In the genomic region with DNA sequence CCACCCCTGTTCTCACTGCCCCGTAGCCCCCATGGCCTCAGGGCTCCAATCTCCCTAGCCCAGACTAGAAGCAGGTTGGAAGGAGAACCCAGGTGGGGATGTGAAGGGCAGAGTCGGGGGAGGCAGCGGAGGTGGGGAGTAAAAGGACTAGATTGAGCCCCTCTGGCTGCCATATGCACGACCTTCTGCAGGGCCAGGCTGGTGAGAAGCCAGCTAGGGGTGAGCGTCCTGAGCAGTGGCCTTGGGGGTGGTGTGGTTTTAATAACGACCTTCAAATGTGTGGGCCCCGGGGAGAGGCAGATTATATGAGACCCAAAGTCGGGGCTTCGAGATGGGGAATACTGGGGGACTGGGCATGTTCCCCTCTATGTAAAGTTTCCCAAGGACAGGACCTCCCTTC, we compare ENCODE assay signal across 12 cellular contexts.
DNase-seq lines count a peak whose midpoint lies in the region; ATAC-seq, FAIRE-seq and TF ChIP-seq lines count a peak whose summit lies in the region.
"Had no signal": no experiment of that assay in that cellular context is flagged by ENCODE, and none has a peak within 500 bp of the region (broad histone marks: within the 10 kb centered on the region; RNA-seq: fewer than 3 reads in every experiment).

No MANE protein-coding gene starts in this region.

- POLR2A ChIA-PET in activated CD8-positive, alpha-beta T cell treated with anti-CD3 and anti-CD28 coated beads, Interleukin-2, amount 10 ng/mL, durations not matched to agents 7 days and 5 days (lab: Charles Lee): no interaction called here

- peaks cover 65% of the 10 kb centered on the region for H3K27me3 Mint-ChIP-seq in GM23338 (ENCODE audit: insufficient read depth, low read depth, poor library complexity)
- peaks cover 22% of the 10 kb centered on the region for H3K27me3 Mint-ChIP-seq in activated CD8-positive, alpha-beta T cell treated with anti-CD3 and anti-CD28 coated beads, Interleukin-2, amount 10 ng/mL, durations not matched to agents 7 days and 5 days (ENCODE audit: low read depth)

- H3K27ac Mint-ChIP-seq in GM23338: no peak overlapping the region
- H3K27ac Mint-ChIP-seq in activated CD8-positive, alpha-beta T cell treated with anti-CD3 and anti-CD28 coated beads, Interleukin-2, amount 10 ng/mL, durations not matched to agents 7 days and 5 days: no peak overlapping the region

- dilution Hi-C loops in keratinocyte (cut with MboI; ENCODE audit: extremely low pct_ligation_motif_present, low sequenced_read_pairs): no loop called here

- H4K20me1 ChIP-seq in GM23338 (replicated peaks; ENCODE audit: insufficient read depth): no peaks in the 10 kb centered on the region; the same call in 1 of the 2 replicates
- H4K20me1 ChIP-seq in keratinocyte (ENCODE audit: control insufficient read depth, extremely low read depth, insufficient read depth, low read length): no peaks in the 10 kb centered on the region

- no peaks in the 10 kb centered on the region for H3K36me3 ChIP-seq in GM23338 (ENCODE audit: insufficient read depth)
- no peaks in the 10 kb centered on the region for H3K36me3 ChIP-seq in keratinocyte (ENCODE audit: control insufficient read depth in 2 of 2, extremely low read depth in 1 of 2, insufficient read depth in 2 of 2, low read length in 2 of 2)
- H3K36me3 ChIP-seq in small intestine (ENCODE audit: control insufficient read depth in 2 of 2, insufficient read depth in 2 of 2, low read length in 2 of 2): no peaks in the 10 kb centered on the region

- no peaks in the 10 kb centered on the region for H3K9me3 Mint-ChIP-seq in GM23338
- no peaks in the 10 kb centered on the region for H3K9me3 Mint-ChIP-seq in activated CD8-positive, alpha-beta T cell treated with anti-CD3 and anti-CD28 coated beads, Interleukin-2, amount 10 ng/mL, durations not matched to agents 7 days and 5 days (ENCODE audit: insufficient read depth)

- H2AFZ ChIP-seq in GM23338 (no peak overlapping the region), keratinocyte (ENCODE audit: control insufficient read depth, low read length) (no peak overlapping the region)

- peak overlapping the region; percentile 55 for H3K4me3 Mint-ChIP-seq in GM23338
- H3K4me3 Mint-ChIP-seq in activated CD8-positive, alpha-beta T cell treated with anti-CD3 and anti-CD28 coated beads, Interleukin-2, amount 10 ng/mL, durations not matched to agents 7 days and 5 days: peak overlapping the region; percentile 15

- H3K27me3 ChIP-seq in GM23338 (ENCODE audit: insufficient read depth) (peaks cover 65% of the 10 kb centered on the region), keratinocyte (ENCODE audit: control insufficient read depth, extremely low read depth, insufficient read depth, low read length) (no peaks in the 10 kb centered on the region), small intestine (ENCODE audit: control insufficient read depth in 2 of 2, insufficient read depth in 2 of 2, low read length in 2 of 2) (no peaks in the 10 kb centered on the region)

- H3K36me3 Mint-ChIP-seq in GM23338 (ENCODE audit: low read depth): no peaks in the 10 kb centered on the region
- H3K36me3 Mint-ChIP-seq in activated CD8-positive, alpha-beta T cell treated with anti-CD3 and anti-CD28 coated beads, Interleukin-2, amount 10 ng/mL, durations not matched to agents 7 days and 5 days (ENCODE audit: low read depth): no peaks in the 10 kb centered on the region

- H3K9me3 ChIP-seq in keratinocyte (ENCODE audit: control insufficient read depth, low read depth, low read length) (no peaks in the 10 kb centered on the region), small intestine (ENCODE audit: control insufficient read depth, low read depth) (no peaks in the 10 kb centered on the region)

- H3K4me1 ChIP-seq in GM23338 (ENCODE audit: insufficient read depth): peaks cover 13% of the 10 kb centered on the region
- peaks cover 29% of the 10 kb centered on the region for H3K4me1 ChIP-seq in keratinocyte (ENCODE audit: control insufficient read depth, extremely low read depth, insufficient read depth, low read length)
- no peaks in the 10 kb centered on the region for H3K4me1 ChIP-seq in small intestine (ENCODE audit: control insufficient read depth in 2 of 2, insufficient read depth in 1 of 2, low read depth in 1 of 2, low read length in 1 of 2)

- no peaks in the 10 kb centered on the region for H3K9me1 ChIP-seq in keratinocyte (ENCODE audit: control insufficient read depth, extremely low read depth, insufficient read depth, low read length)

- H3K4me2 ChIP-seq in GM23338 (peak overlapping the region; percentile 89), keratinocyte (ENCODE audit: control insufficient read depth, extremely low read depth, insufficient read depth, low read depth, low read length) (peak overlapping the region; percentile 76)

- H3K9ac ChIP-seq in keratinocyte (ENCODE audit: control insufficient read depth, extremely low read depth, insufficient read depth, low read length): peak overlapping the region; percentile 87

- 0 out of 2 replicates have a peak, but pooled peaks cover 8% of the 10 kb centered on the region for H3F3A ChIP-seq in GM23338 (replicated peaks; ENCODE audit: low read depth)

- no peak overlapping the region for H3K27ac ChIP-seq in GM23338 (ENCODE audit: low read depth)
- no peak overlapping the region for H3K27ac ChIP-seq in keratinocyte (ENCODE audit: control insufficient read depth, insufficient read depth, low read length)
- peak overlapping the region; percentile 60 to 99 for H3K27ac ChIP-seq in small intestine (ENCODE audit: low read depth in 1 of 2, low read length in 1 of 2)

- WGBS in small intestine, 3 donors: 70 to 86% (median 83%) methylated on average over 9 of the region's 9 CpGs

- FAIRE-seq in keratinocyte (lab: Jason Lieb, UNC): no peak
- no peak for FAIRE-seq in small intestine (lab: Jason Lieb, UNC)
- FAIRE-seq: HTR-8/SVneo had no signal

- H3K79me2 ChIP-seq in GM23338 (replicated peaks; ENCODE audit: insufficient read depth): no peaks in the 10 kb centered on the region
- no peaks in the 10 kb centered on the region for H3K79me2 ChIP-seq in keratinocyte (ENCODE audit: control insufficient read depth, insufficient read depth, low read length)

- H3K4me3 ChIP-seq in GM23338 (peak overlapping the region; percentile 69), keratinocyte (ENCODE audit: control insufficient read depth in 2 of 3, extremely low read depth in 1 of 3, insufficient read depth in 2 of 3, low read depth in 1 of 3, low read length in 3 of 3) (peak overlapping the region in 1 of 3 experiments; percentile 52), small intestine (ENCODE audit: low read depth in 1 of 2, low read length in 2 of 2) (no peak overlapping the region)

- peaks cover 25% of the 10 kb centered on the region for H3K4me1 Mint-ChIP-seq in GM23338
- peaks cover 34% of the 10 kb centered on the region for H3K4me1 Mint-ChIP-seq in activated CD8-positive, alpha-beta T cell treated with anti-CD3 and anti-CD28 coated beads, Interleukin-2, amount 10 ng/mL, durations not matched to agents 7 days and 5 days (ENCODE audit: low read depth)

- no peak for TF ChIP-seq CTCF in GM23338 (conservative IDR thresholded peaks at IDR 0.05; ENCODE audit: low read depth in 2 of 2)
- TF ChIP-seq CTCF in keratinocyte (optimal IDR thresholded peaks at IDR 0.05 in 1 of 3, IDR thresholded peaks at IDR 0.05 in 1 of 3, conservative IDR thresholded peaks at IDR 0.05 in 1 of 3; ENCODE audit: extremely low read depth in 1 of 3, insufficient read depth in 2 of 3, low read length in 3 of 3): no peak

- DNase-seq in GM23338 (ENCODE audit: low spot score): no peak
- DNase-seq in activated CD8-positive, alpha-beta T cell treated with anti-CD3 and anti-CD28 coated beads, Interleukin-2, amount 10 ng/mL, durations not matched to agents 7 days and 5 days: no peak
- no peak for DNase-seq in keratinocyte (ENCODE audit: low read depth, low spot score)
- DNase-seq in small intestine: no peak
- no peak for DNase-seq in SK-N-DZ (ENCODE audit: low spot score)
- DNase-seq in HK-2 (ENCODE audit: unreplicated experiment): no peak
- DNase-seq: activated CD4-positive, alpha-beta T cell treated with anti-CD3 and anti-CD28 coated beads, Interleukin-2, amount 50 U/mL, for 1 hour; erythroblast; NCI-H524 treated with DMSO at 0.1 percent for 48 hours had no signal

- no peaks in the 10 kb centered on the region for H3K9me2 ChIP-seq in GM23338 (ENCODE audit: insufficient read depth)

- CTCF ChIA-PET in activated CD8-positive, alpha-beta T cell treated with anti-CD3 and anti-CD28 coated beads, Interleukin-2, amount 10 ng/mL, durations not matched to agents 7 days and 5 days (lab: Charles Lee): no interaction called here

- ATAC-seq in GM23338: no peak
- ATAC-seq in activated CD8-positive, alpha-beta T cell treated with anti-CD3 and anti-CD28 coated beads, Interleukin-2, amount 10 ng/mL, durations not matched to agents 7 days and 5 days: no peak
- ATAC-seq in HG02885 (IDR thresholded peaks at IDR 0.05; ENCODE audit: poor library complexity, unreplicated experiment): no peak
- no peak for ATAC-seq in HG03469 (IDR thresholded peaks at IDR 0.05; ENCODE audit: unreplicated experiment)

TF ChIP-seq in GM23338, 12 proteins besides CTCF, POLR2A, EP300 and RAD21:
- TF ChIP-seq ETS1 (IDR thresholded peaks at IDR 0.05) (no peak), ZNF331 (CRISPR knock-in tag; IDR thresholded peaks at IDR 0.05; ENCODE audit: low read depth) (no peak), JUNB (IDR thresholded peaks at IDR 0.05; ENCODE audit: unreplicated experiment) (no peak), EZH2phosphoT487 (IDR thresholded peaks at IDR 0.05; ENCODE audit: unreplicated experiment) (no peak), CREB1 (CRISPR knock-in tag; IDR thresholded peaks at IDR 0.05; ENCODE audit: low read depth) (no peak)

Comparison
In these comparisons a context has a peak if more than half of its experiments do, and no peak if none do; other contexts are left out.
1. H3K27ac ChIP-seq: peak in small intestine (2 of 2); none in GM23338 (single experiment) and keratinocyte (single experiment).